ENCODE assay signal across 11 cellular contexts in the genomic region with DNA sequence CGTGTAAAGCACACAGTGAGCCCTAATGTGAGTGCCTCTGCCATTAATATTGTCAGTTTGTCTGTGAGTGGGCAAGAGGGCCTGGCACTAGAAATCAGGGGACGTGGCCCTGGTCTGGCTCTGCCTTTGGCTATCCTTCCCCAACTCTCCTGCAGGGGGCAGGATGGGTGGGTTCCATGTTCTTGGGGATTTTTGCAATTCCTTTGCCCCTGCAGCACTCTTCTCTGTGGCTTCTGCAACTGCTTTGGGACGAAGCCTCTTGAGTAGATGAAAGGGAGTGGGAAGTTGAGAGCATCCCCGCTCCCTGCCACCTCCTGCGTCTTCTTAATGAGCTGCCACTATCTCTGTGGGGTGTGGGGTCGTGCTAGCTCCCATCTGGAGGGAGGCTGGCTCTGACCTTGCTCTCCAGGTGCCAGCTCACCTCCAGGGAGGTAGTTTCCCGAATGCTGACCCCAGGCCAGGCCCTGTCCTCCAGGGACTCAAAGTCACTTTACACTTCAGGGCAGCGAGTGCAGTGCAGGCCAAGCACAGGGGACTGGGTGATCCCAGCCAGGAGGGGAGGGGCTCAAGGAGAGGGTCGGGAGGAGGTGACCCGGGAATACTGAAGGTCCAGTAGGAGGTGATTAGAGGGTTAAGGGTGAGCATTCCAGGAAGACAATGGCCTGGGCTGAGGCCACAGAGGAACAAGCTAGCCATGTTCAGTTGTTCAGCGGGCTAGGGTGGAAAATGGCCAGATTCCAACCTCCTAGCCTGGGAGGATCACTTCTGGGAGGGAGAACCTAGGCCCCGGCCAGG.
DNase-seq lines count a peak whose midpoint lies in the region; ATAC-seq, FAIRE-seq and TF ChIP-seq lines count a peak whose summit lies in the region.
"Had no signal": no experiment of that assay in that cellular context is flagged by ENCODE, and none has a peak within 500 bp of the region (broad histone marks: within the 10 kb centered on the region; RNA-seq: fewer than 3 reads in every experiment).

No MANE protein-coding gene starts in this region.

- no peaks in the 10 kb centered on the region for H3K27me3 ChIP-seq in ascending aorta

- POLR2A ChIA-PET in A549 (lab: Yijun Ruan, JAX) (no interaction called here), OCI-LY7 (lab: Charles Lee) (no interaction called here)

- no peaks in the 10 kb centered on the region for H3K79me2 ChIP-seq in OCI-LY7 (ENCODE audit: insufficient read depth, low read depth, low read length)

- TF ChIP-seq EP300 in A549 (IDR thresholded peaks at IDR 0.05) = no peak

- CTCF ChIA-PET in A549 (lab: Yijun Ruan, JAX) = interaction anchor here (0.5 to 3.4 kb wide), 13 partner anchors 11 to 774 kb away, joined by 3 to 17 read pairs (median 5); no protein-coding TSS in a partner anchor
- CTCF ChIA-PET in OCI-LY7 (lab: Charles Lee; ENCODE audit: unreplicated experiment) = interaction anchor here (1.2 kb wide), 1 partner anchor 41 kb away, joined by 3 read pairs; no protein-coding TSS in a partner anchor

- no peak overlapping the region for H3K27ac ChIP-seq in A549
- no peak overlapping the region for H3K27ac ChIP-seq in OCI-LY7 (ENCODE audit: low read depth, low read length, poor library complexity, severe bottlenecking)
- H3K27ac ChIP-seq in ascending aorta = no peak overlapping the region

- no peak overlapping the region for H2AFZ ChIP-seq in OCI-LY7 (ENCODE audit: low read length)

- intact Hi-C loops in OCI-LY7 (cut with micrococcal nuclease; ENCODE audit: unreplicated experiment) = loop anchor here (5.0 kb wide), 1 partner anchor 717 kb away; no protein-coding TSS in a partner anchor
- intact Hi-C loops in ascending aorta (cut with DNase I) = loop anchor here (5.0 kb wide), 1 partner anchor 118 kb away; no protein-coding TSS in a partner anchor

- BruUV-seq in OCI-LY7 (replicated peaks; lab: Mats Ljungman, UMichigan) = no TSS peak

- FAIRE-seq in A549 (lab: Jason Lieb, UNC) = no peak
- FAIRE-seq: TTC549 had no signal

- 0 out of 3 replicates have a peak, but pooled peaks cover 9% of the 10 kb centered on the region for H3K9me3 ChIP-seq in A549
- H3K9me3 ChIP-seq in OCI-LY7 (ENCODE audit: low read length) = 0 out of 2 replicates have a peak, but pooled peaks cover 6% of the 10 kb centered on the region
- H3K9me3 ChIP-seq in ascending aorta = no peaks in the 10 kb centered on the region

- H3K4me2 ChIP-seq in A549 (no peak overlapping the region), OCI-LY7 (ENCODE audit: low read length) (no peak overlapping the region)

- H3K4me1 ChIP-seq in A549 (no peaks in the 10 kb centered on the region), OCI-LY7 (ENCODE audit: insufficient read depth, low read length, poor library complexity, severe bottlenecking) (no peaks in the 10 kb centered on the region), ascending aorta (no peaks in the 10 kb centered on the region)

- peak in 1 of 2 experiments; percentile 28 for DNase-seq in A549 (ENCODE audit: low read depth in 1 of 2, low spot score in 1 of 2)
- peak; percentile 44 for DNase-seq in Daoy (ENCODE audit: low read depth)
- peak; percentile 17 for DNase-seq in OCI-LY7 (ENCODE audit: low spot score)
- DNase-seq in fibroblast of pulmonary artery (ENCODE audit: low read depth) = peak; percentile 11
- no peak for DNase-seq in NCI-H2081 treated with DMSO at 0.1 percent for 48 hours (lab: John Stamatoyannopoulos, UW)
- no peak for DNase-seq in ascending aorta (ENCODE audit: low spot score in 2 of 2)
- DNase-seq: central memory CD4-positive, alpha-beta T cell; NCI-H1436 had no signal

- no peak for TF ChIP-seq POLR2A in A549 (IDR thresholded peaks at IDR 0.05; ENCODE audit: low read length)

- no peaks in the 10 kb centered on the region for H3K36me3 ChIP-seq in OCI-LY7 (ENCODE audit: insufficient read depth, low read length)
- no peaks in the 10 kb centered on the region for H3K36me3 ChIP-seq in ascending aorta

- peak in 1 of 2 experiments; percentile 36; a peak in 2 of 5 replicates for TF ChIP-seq RAD21 in A549 (conservative IDR thresholded peaks at IDR 0.05 in 1 of 2, IDR thresholded peaks at IDR 0.05 in 1 of 2)

- no peaks in the 10 kb centered on the region for H3K9me2 ChIP-seq in OCI-LY7 (ENCODE audit: insufficient read depth, low read length)

- ATAC-seq in A549 (peak in 1 of 2 experiments; percentile 61; a peak in 3 of 6 replicates), GM21381 (IDR thresholded peaks at IDR 0.05; ENCODE audit: unreplicated experiment) (no peak), HG02884 (IDR thresholded peaks at IDR 0.05; ENCODE audit: unreplicated experiment) (no peak)

- TF ChIP-seq CTCF in A549 (IDR thresholded peaks at IDR 0.05) (peak; percentile 19; the same call in 2 of the 3 replicates), OCI-LY7 (conservative IDR thresholded peaks at IDR 0.05; ENCODE audit: low read length) (peak; percentile 71), fibroblast of pulmonary artery (IDR thresholded peaks at IDR 0.05; ENCODE audit: low read length, missing control alignments) (peak; percentile 48), ascending aorta (IDR thresholded peaks at IDR 0.05) (no peak)

- 31% methylated on average over 12 of the region's 12 CpGs for WGBS in A549 (ENCODE audit: missing lambda C conversion rate)

- H3K4me3 ChIP-seq in A549 (no peak overlapping the region), OCI-LY7 (ENCODE audit: low read depth, low read length, poor library complexity, severe bottlenecking) (no peak overlapping the region), fibroblast of pulmonary artery (replicated peaks; ENCODE audit: low read depth, low read length) (no peak overlapping the region), ascending aorta (no peak overlapping the region)

- no peaks in the 10 kb centered on the region for H4K20me1 ChIP-seq in OCI-LY7 (ENCODE audit: insufficient read depth, low read length)

TF ChIP-seq in A549, 52 proteins besides CTCF, POLR2A, EP300 and RAD21:
- no peak for TF ChIP-seq FOSB (CRISPR knock-in tag; IDR thresholded peaks at IDR 0.05)
- TF ChIP-seq RCOR1 (IDR thresholded peaks at IDR 0.05; ENCODE audit: low read depth, low read length) = no peak
- no peak for TF ChIP-seq HOXB13 (CRISPR knock-in tag; IDR thresholded peaks at IDR 0.05; ENCODE audit: low read depth)
- no peak for TF ChIP-seq TP53 (CRISPR knock-in tag; IDR thresholded peaks at IDR 0.05)
- TF ChIP-seq ZNF302 (CRISPR knock-in tag; IDR thresholded peaks at IDR 0.05) = no peak

Comparison
In these comparisons a context has a peak if more than half of its experiments do, and no peak if none do; other contexts are left out.
1. DNase-seq: peak in Daoy (single experiment), OCI-LY7 (single experiment) and fibroblast of pulmonary artery (single experiment); none in NCI-H2081 treated with DMSO at 0.1 percent for 48 hours (single experiment) and ascending aorta (0 of 2).
2. CTCF ChIP-seq: peak in A549 (single experiment), OCI-LY7 (single experiment) and fibroblast of pulmonary artery (single experiment); none in ascending aorta (0 of 3).